2 cellular contexts compared by ENCODE assay signal in genomic region chr16:58536278-58536677, GRCh38.
TF ChIP-seq lines count a peak whose summit lies in the region.

No MANE protein-coding gene starts in this region.

TF ChIP-seq in HepG2, 621 proteins besides CTCF, POLR2A, EP300 and RAD21:
- TF ChIP-seq RBM22 (optimal IDR thresholded peaks at IDR 0.05; ENCODE audit: low read length) (peak; percentile 37), ZNF253 (CRISPR knock-in tag; IDR thresholded peaks at IDR 0.05; ENCODE audit: borderline replicate concordance) (no peak)

TF ChIP-seq in endothelial cell of umbilical vein, 7 proteins besides CTCF, POLR2A, EP300 and RAD21:
- no peak for TF ChIP-seq FOS (IDR thresholded peaks at IDR 0.05; ENCODE audit: borderline replicate concordance, insufficient read depth, low read length)
- TF ChIP-seq MYC (IDR thresholded peaks at IDR 0.05; ENCODE audit: low read depth, low read length), result no peak
- TF ChIP-seq JUN (IDR thresholded peaks at IDR 0.05; ENCODE audit: borderline replicate concordance, insufficient read depth, insufficient read length, low read depth), result no peak
- no peak for TF ChIP-seq MAX (IDR thresholded peaks at IDR 0.05; ENCODE audit: insufficient read depth, insufficient read length)
- TF ChIP-seq EZH2 (IDR thresholded peaks at IDR 0.05; ENCODE audit: borderline replicate concordance, low read depth, low read length, severe bottlenecking), result no peak
- TF ChIP-seq GATA2 (IDR thresholded peaks at IDR 0.05; ENCODE audit: insufficient read depth, insufficient read length, low read depth, low read length), result no peak
- TF ChIP-seq POLR2AphosphoS5 (IDR thresholded peaks at IDR 0.05; ENCODE audit: insufficient read depth, low read depth, low read length), result no peak
